ENCODE assay signal across 1 cellular context in the genomic region with DNA sequence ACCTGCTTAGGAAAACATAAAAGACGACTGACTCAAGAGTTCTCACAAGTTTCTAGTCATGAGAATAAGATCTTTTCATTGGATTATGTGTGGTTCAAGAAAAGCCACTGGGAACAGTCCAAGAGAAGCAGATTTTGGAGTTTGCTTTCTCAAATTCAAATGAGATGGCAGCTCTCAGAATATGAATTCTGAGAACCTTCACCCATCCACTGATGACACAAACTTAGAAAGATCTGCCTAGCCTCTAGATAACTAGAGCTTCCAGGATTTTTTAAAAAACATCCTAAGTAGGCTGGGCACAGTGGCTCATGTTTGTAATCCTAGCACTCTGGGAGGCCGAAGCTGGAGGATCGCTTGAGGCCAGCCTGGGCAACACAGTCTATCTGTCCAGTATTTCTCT.
TF ChIP-seq lines count a peak whose summit lies in the region.

No MANE protein-coding gene starts in this region.

TF ChIP-seq in WTC11, 78 proteins besides CTCF, POLR2A, EP300 and RAD21 (continued from another document):
- TF ChIP-seq, protein P1, sequence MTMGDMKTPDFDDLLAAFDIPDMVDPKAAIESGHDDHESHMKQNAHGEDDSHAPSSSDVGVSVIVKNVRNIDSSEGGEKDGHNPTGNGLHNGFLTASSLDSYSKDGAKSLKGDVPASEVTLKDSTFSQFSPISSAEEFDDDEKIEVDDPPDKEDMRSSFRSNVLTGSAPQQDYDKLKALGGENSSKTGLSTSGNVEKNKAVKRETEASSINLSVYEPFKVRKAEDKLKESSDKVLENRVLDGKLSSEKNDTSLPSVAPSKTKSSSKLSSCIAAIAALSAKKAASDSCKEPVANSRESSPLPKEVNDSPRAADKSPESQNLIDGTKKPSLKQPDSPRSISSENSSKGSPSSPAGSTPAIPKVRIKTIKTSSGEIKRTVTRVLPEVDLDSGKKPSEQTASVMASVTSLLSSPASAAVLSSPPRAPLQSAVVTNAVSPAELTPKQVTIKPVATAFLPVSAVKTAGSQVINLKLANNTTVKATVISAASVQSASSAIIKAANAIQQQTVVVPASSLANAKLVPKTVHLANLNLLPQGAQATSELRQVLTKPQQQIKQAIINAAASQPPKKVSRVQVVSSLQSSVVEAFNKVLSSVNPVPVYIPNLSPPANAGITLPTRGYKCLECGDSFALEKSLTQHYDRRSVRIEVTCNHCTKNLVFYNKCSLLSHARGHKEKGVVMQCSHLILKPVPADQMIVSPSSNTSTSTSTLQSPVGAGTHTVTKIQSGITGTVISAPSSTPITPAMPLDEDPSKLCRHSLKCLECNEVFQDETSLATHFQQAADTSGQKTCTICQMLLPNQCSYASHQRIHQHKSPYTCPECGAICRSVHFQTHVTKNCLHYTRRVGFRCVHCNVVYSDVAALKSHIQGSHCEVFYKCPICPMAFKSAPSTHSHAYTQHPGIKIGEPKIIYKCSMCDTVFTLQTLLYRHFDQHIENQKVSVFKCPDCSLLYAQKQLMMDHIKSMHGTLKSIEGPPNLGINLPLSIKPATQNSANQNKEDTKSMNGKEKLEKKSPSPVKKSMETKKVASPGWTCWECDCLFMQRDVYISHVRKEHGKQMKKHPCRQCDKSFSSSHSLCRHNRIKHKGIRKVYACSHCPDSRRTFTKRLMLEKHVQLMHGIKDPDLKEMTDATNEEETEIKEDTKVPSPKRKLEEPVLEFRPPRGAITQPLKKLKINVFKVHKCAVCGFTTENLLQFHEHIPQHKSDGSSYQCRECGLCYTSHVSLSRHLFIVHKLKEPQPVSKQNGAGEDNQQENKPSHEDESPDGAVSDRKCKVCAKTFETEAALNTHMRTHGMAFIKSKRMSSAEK (CRISPR knock-in tag; IDR thresholded peaks at IDR 0.05; ENCODE audit: borderline replicate concordance), result no peak
- TF ChIP-seq TCF7 (CRISPR knock-in tag; IDR thresholded peaks at IDR 0.05; ENCODE audit: low read depth) (no peak), GTF2I (CRISPR knock-in tag; conservative IDR thresholded peaks at IDR 0.05) (no peak), NR1H2 (CRISPR knock-in tag; IDR thresholded peaks at IDR 0.05) (no peak), NFE2L1 (CRISPR knock-in tag; IDR thresholded peaks at IDR 0.05) (no peak), JAZF1 (CRISPR knock-in tag; IDR thresholded peaks at IDR 0.05) (no peak), ZNF232 (CRISPR knock-in tag; IDR thresholded peaks at IDR 0.05) (no peak), ZNF138 (CRISPR knock-in tag; conservative IDR thresholded peaks at IDR 0.05) (no peak), EMX1 (CRISPR knock-in tag; IDR thresholded peaks at IDR 0.05) (no peak), SMAD4 (CRISPR knock-in tag; IDR thresholded peaks at IDR 0.05) (no peak)
- TF ChIP-seq, protein P2, sequence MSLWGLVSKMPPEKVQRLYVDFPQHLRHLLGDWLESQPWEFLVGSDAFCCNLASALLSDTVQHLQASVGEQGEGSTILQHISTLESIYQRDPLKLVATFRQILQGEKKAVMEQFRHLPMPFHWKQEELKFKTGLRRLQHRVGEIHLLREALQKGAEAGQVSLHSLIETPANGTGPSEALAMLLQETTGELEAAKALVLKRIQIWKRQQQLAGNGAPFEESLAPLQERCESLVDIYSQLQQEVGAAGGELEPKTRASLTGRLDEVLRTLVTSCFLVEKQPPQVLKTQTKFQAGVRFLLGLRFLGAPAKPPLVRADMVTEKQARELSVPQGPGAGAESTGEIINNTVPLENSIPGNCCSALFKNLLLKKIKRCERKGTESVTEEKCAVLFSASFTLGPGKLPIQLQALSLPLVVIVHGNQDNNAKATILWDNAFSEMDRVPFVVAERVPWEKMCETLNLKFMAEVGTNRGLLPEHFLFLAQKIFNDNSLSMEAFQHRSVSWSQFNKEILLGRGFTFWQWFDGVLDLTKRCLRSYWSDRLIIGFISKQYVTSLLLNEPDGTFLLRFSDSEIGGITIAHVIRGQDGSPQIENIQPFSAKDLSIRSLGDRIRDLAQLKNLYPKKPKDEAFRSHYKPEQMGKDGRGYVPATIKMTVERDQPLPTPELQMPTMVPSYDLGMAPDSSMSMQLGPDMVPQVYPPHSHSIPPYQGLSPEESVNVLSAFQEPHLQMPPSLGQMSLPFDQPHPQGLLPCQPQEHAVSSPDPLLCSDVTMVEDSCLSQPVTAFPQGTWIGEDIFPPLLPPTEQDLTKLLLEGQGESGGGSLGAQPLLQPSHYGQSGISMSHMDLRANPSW (CRISPR knock-in tag; conservative IDR thresholded peaks at IDR 0.05; ENCODE audit: low read depth), result no peak
